Comparison of ENCODE assay signal across 11 cellular contexts in the genomic region with DNA sequence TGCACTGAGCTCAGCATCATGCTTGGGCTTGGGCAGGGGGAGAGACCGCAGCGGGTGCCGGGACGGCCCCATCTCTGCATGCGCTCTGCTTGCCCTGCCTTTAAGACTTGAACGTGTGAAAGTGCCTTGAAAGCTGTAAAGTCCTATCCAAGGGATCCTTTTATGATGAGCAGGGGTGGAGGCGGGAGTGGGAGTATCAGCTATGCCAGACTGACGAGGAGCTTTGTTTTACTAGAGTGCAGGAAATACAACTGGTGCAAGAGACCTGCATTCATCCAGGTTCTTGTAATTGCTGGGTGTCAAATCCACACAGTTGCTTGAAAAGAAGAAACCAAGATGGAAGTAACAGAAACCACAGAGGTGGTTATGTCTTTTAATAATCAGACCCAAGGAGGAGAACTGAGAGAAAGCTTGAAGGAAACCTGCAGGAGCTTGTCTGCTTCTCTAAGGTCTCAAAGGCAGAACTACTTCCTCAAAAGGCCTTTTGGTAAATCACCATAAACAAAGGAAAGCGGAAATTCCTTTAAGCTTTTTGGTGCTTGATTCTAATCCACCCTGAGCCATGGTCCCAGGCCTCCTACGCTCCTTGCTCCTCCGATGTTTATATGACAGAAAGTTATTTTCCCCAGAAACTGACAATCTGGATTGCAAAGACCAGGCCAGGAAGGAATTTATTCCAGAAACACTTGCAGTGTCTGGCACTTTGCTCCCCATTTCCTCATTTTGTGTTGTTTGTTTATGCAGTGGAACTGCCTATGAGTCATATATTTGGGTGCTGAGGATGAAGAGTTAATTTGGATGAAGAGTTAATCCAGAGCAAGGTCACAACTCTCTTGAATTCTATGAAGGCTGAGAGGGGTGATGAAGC. TPM values are rescaled to one million over a fixed set of nuclear protein-coding genes. Genes with fewer than 3 reads are reported as not detected.
A peak's percentile ranks its signal among the peaks of the same experiment; 100 is the strongest.
DNase-seq lines count a peak whose midpoint lies in the region; ATAC-seq and TF ChIP-seq lines count a peak whose summit lies in the region.
"Had no signal": no experiment of that assay in that cellular context is flagged by ENCODE, and none has a peak within 500 bp of the region (broad histone marks: within the 10 kb centered on the region; RNA-seq: fewer than 3 reads in every experiment).

No MANE protein-coding gene starts in this region.

- 76 to 77% methylated on average over 11 of the region's 11 CpGs for WGBS in thyroid gland, 2 donors

- TF ChIP-seq CTCF in coronary artery (IDR thresholded peaks at IDR 0.05) = no peak
- TF ChIP-seq CTCF in thyroid gland (IDR thresholded peaks at IDR 0.05) = no peak

- no peaks in the 10 kb centered on the region for H3K27me3 ChIP-seq in thyroid gland

- H3K36me3 Mint-ChIP-seq in activated CD4-positive, alpha-beta T cell treated with anti-CD3 and anti-CD28 coated beads for 36 hours (ENCODE audit: low read depth) = no peaks in the 10 kb centered on the region
- H3K36me3 Mint-ChIP-seq in stimulated activated memory B cell treated with anti-CD40 and anti-IgM and Interleukin-4, amounts not matched to agents 10 μg/mL and 1 μg/mL and 100 μg/mL, for 72 hours = no peaks in the 10 kb centered on the region

- POLR2A ChIA-PET in activated CD4-positive, alpha-beta T cell treated with anti-CD3 and anti-CD28 coated beads for 36 hours (lab: Charles Lee) = no interaction called here

- intact Hi-C loops in activated CD4-positive, alpha-beta T cell treated with anti-CD3 and anti-CD28 coated beads for 36 hours (cut with DNase I, micrococcal nuclease) = no loop called here
- intact Hi-C loops in thyroid gland (cut with DNase I) = no loop called here

- no peaks in the 10 kb centered on the region for H3K9me3 ChIP-seq in thyroid gland

- CTCF ChIA-PET in activated CD4-positive, alpha-beta T cell treated with anti-CD3 and anti-CD28 coated beads for 36 hours (lab: Charles Lee) = interaction anchor here (0.7 to 3.6 kb wide), 9 partner anchors 10 to 213 kb away, joined by 3 to 18 read pairs (median 4); no protein-coding TSS in a partner anchor

- peak overlapping the region in 1 of 2 donors; percentile 31 for H3K27ac ChIP-seq in coronary artery
- H3K27ac ChIP-seq in thyroid gland = no peak overlapping the region

- H3K4me1 ChIP-seq in thyroid gland = no peaks in the 10 kb centered on the region

- H3K36me3 ChIP-seq in thyroid gland = no peaks in the 10 kb centered on the region

- no peak for TF ChIP-seq POLR2A in thyroid gland (IDR thresholded peaks at IDR 0.05)

- H3K4me3 ChIP-seq in coronary artery (no peak overlapping the region), thyroid gland (replicated peaks in 1 of 3) (no peak overlapping the region)

- no peaks in the 10 kb centered on the region for H3K27me3 Mint-ChIP-seq in activated CD4-positive, alpha-beta T cell treated with anti-CD3 and anti-CD28 coated beads for 36 hours
- H3K27me3 Mint-ChIP-seq in stimulated activated memory B cell treated with anti-CD40 and anti-IgM and Interleukin-4, amounts not matched to agents 10 μg/mL and 1 μg/mL and 100 μg/mL, for 72 hours = no peaks in the 10 kb centered on the region

- no peak overlapping the region for H3K4me3 Mint-ChIP-seq in activated CD4-positive, alpha-beta T cell treated with anti-CD3 and anti-CD28 coated beads for 36 hours
- H3K4me3 Mint-ChIP-seq in stimulated activated memory B cell treated with anti-CD40 and anti-IgM and Interleukin-4, amounts not matched to agents 10 μg/mL and 1 μg/mL and 100 μg/mL, for 72 hours = no peak overlapping the region

- DNase-seq in activated CD4-positive, alpha-beta T cell treated with anti-CD3 and anti-CD28 coated beads for 36 hours = peak; percentile 75
- no peak for DNase-seq in activated CD4-positive, alpha-beta T cell treated with anti-CD3 and anti-CD28 coated beads for 1 hour
- peak; percentile 40 for DNase-seq in SIG-M5 (lab: John Stamatoyannopoulos, UW)
- DNase-seq in germinal center (ENCODE audit: low spot score) = peak; percentile 14
- DNase-seq in NCI-H2081 (lab: John Stamatoyannopoulos, UW) = no peak
- no peak for DNase-seq in coronary artery (ENCODE audit: low spot score)
- DNase-seq in thyroid gland = no peak
- DNase-seq: NCI-H510A, occipital lobe had no signal

- H3K27ac Mint-ChIP-seq in activated CD4-positive, alpha-beta T cell treated with anti-CD3 and anti-CD28 coated beads for 36 hours = peak overlapping the region; percentile 27
- peak overlapping the region; percentile 57 for H3K27ac Mint-ChIP-seq in stimulated activated memory B cell treated with anti-CD40 and anti-IgM and Interleukin-4, amounts not matched to agents 10 μg/mL and 1 μg/mL and 100 μg/mL, for 72 hours

- peaks cover 30% of the 10 kb centered on the region for H3K4me1 Mint-ChIP-seq in activated CD4-positive, alpha-beta T cell treated with anti-CD3 and anti-CD28 coated beads for 36 hours
- H3K4me1 Mint-ChIP-seq in stimulated activated memory B cell treated with anti-CD40 and anti-IgM and Interleukin-4, amounts not matched to agents 10 μg/mL and 1 μg/mL and 100 μg/mL, for 72 hours = peaks cover 13% of the 10 kb centered on the region

- peak; percentile 87 for ATAC-seq in activated CD4-positive, alpha-beta T cell treated with anti-CD3 and anti-CD28 coated beads for 36 hours
- ATAC-seq in stimulated activated memory B cell treated with anti-CD40 and anti-IgM and Interleukin-4, amounts not matched to agents 10 μg/mL and 1 μg/mL and 100 μg/mL, for 72 hours = peak; percentile 85

- no peaks in the 10 kb centered on the region for H3K9me3 Mint-ChIP-seq in activated CD4-positive, alpha-beta T cell treated with anti-CD3 and anti-CD28 coated beads for 36 hours (ENCODE audit: low read depth)
- no peaks in the 10 kb centered on the region for H3K9me3 Mint-ChIP-seq in stimulated activated memory B cell treated with anti-CD40 and anti-IgM and Interleukin-4, amounts not matched to agents 10 μg/mL and 1 μg/mL and 100 μg/mL, for 72 hours

RNA-seq across cellular contexts. Expression of a gene that starts 51.3 kb away (rescaled TPM):
- under 1 TPM; 0.11 to 0.16 TPM for total RNA-seq in activated CD4-positive, alpha-beta T cell treated with anti-CD3 and anti-CD28 coated beads for 36 hours
- not detected for total RNA-seq in thyroid gland
- total RNA-seq: cardiac septum, occipital lobe had no signal

Comparison
In these comparisons a context has a peak if more than half of its experiments do, and no peak if none do; other contexts are left out.
1. DNase-seq: peak in activated CD4-positive, alpha-beta T cell treated with anti-CD3 and anti-CD28 coated beads for 36 hours (single experiment), SIG-M5 (single experiment) and germinal center (single experiment); none in activated CD4-positive, alpha-beta T cell treated with anti-CD3 and anti-CD28 coated beads for 1 hour (single experiment), NCI-H2081 (0 of 2), coronary artery (single experiment) and thyroid gland (0 of 2).